Comparison of ENCODE assay signal across 1 cellular context in genomic region chr2:119469661-119470297, GRCh38.
TF ChIP-seq lines count a peak whose summit lies in the region.

No MANE protein-coding gene starts in this region.

TF ChIP-seq in HepG2, 621 proteins besides CTCF, POLR2A, EP300 and RAD21 (continued from another document and continues in another):
- TF ChIP-seq NCOA2 (CRISPR knock-in tag; IDR thresholded peaks at IDR 0.05) (0 out of 2 replicates have a peak, but pooled peaks have one; percentile 12), PCBP2 (optimal IDR thresholded peaks at IDR 0.05; ENCODE audit: low read depth, low read length, poor library complexity, severe bottlenecking) (no peak), ZNF768 (CRISPR knock-in tag; IDR thresholded peaks at IDR 0.05) (no peak), POLR2AphosphoS2 (IDR thresholded peaks at IDR 0.05; ENCODE audit: low read depth, low read length) (no peak), ZNF543 (CRISPR knock-in tag; IDR thresholded peaks at IDR 0.05) (no peak), ZNF501 (CRISPR knock-in tag; IDR thresholded peaks at IDR 0.05) (no peak), ZNF740 (CRISPR knock-in tag; IDR thresholded peaks at IDR 0.05) (no peak), FOXA1 (IDR thresholded peaks at IDR 0.05) (no peak), FOXA1 (CRISPR knock-in tag; IDR thresholded peaks at IDR 0.05) (peak; percentile 56; the same call in 1 of the 2 replicates), ZNF709 (CRISPR knock-in tag; IDR thresholded peaks at IDR 0.05) (no peak), RFX1 (IDR thresholded peaks at IDR 0.05) (no peak), HMG20B (CRISPR knock-in tag; conservative IDR thresholded peaks at IDR 0.05) (no peak), HBP1 (CRISPR knock-in tag; IDR thresholded peaks at IDR 0.05; ENCODE audit: low read depth) (no peak), ZNF761 (CRISPR knock-in tag; conservative IDR thresholded peaks at IDR 0.05) (no peak), FOXK1 (CRISPR knock-in tag; IDR thresholded peaks at IDR 0.05; ENCODE audit: borderline replicate concordance, low read depth) (no peak), ZNF512 (CRISPR knock-in tag; IDR thresholded peaks at IDR 0.05) (no peak), HOXA9 (CRISPR knock-in tag; IDR thresholded peaks at IDR 0.05; ENCODE audit: borderline replicate concordance) (no peak), SIN3B (IDR thresholded peaks at IDR 0.05; ENCODE audit: low read length) (no peak), NFATC3 (CRISPR knock-in tag; IDR thresholded peaks at IDR 0.05) (no peak), FOXP4 (CRISPR knock-in tag; IDR thresholded peaks at IDR 0.05) (peak; percentile 57), HMG20A (CRISPR knock-in tag; IDR thresholded peaks at IDR 0.05; ENCODE audit: borderline replicate concordance) (peak; percentile 70; the same call in 1 of the 2 replicates), HOXA7 (CRISPR knock-in tag; IDR thresholded peaks at IDR 0.05) (no peak), SP1 (IDR thresholded peaks at IDR 0.05) (no peak), SP1 (CRISPR knock-in tag; IDR thresholded peaks at IDR 0.05) (no peak), RERE (CRISPR knock-in tag; IDR thresholded peaks at IDR 0.05; ENCODE audit: low read depth) (peak; percentile 63), CSRNP1 (CRISPR knock-in tag; IDR thresholded peaks at IDR 0.05) (no peak), ZNF205 (CRISPR knock-in tag; IDR thresholded peaks at IDR 0.05) (no peak), JUN (CRISPR knock-in tag; IDR thresholded peaks at IDR 0.05) (no peak), ZBTB10 (CRISPR knock-in tag; IDR thresholded peaks at IDR 0.05; ENCODE audit: borderline replicate concordance) (no peak), IKZF1 (IDR thresholded peaks at IDR 0.05) (no peak), PRDM10 (CRISPR knock-in tag; IDR thresholded peaks at IDR 0.05; ENCODE audit: low read depth) (peak; percentile 68), ZKSCAN8 (CRISPR knock-in tag; IDR thresholded peaks at IDR 0.05; ENCODE audit: borderline replicate concordance) (no peak), PITX1 (CRISPR knock-in tag; IDR thresholded peaks at IDR 0.05) (peak; percentile 94), FOXC1 (CRISPR knock-in tag; IDR thresholded peaks at IDR 0.05; ENCODE audit: borderline replicate concordance) (peak; percentile 74), MAZ (IDR thresholded peaks at IDR 0.05; ENCODE audit: borderline replicate concordance, low read depth, low read length) (no peak), MAZ (CRISPR knock-in tag; IDR thresholded peaks at IDR 0.05; ENCODE audit: low read depth) (no peak), MIER2 (CRISPR knock-in tag; IDR thresholded peaks at IDR 0.05) (no peak), SNAPC5 (CRISPR knock-in tag; IDR thresholded peaks at IDR 0.05; ENCODE audit: borderline replicate concordance) (no peak), NCOA1 (CRISPR knock-in tag; IDR thresholded peaks at IDR 0.05) (0 out of 2 replicates have a peak, but pooled peaks have one; percentile 31), CEBPG (CRISPR knock-in tag; IDR thresholded peaks at IDR 0.05) (no peak), ZFP36 (IDR thresholded peaks at IDR 0.05; ENCODE audit: borderline replicate concordance, low read depth, low read length, partially characterized antibody) (no peak), ZNF883 (CRISPR knock-in tag; IDR thresholded peaks at IDR 0.05; ENCODE audit: not compliant biosample characterization) (no peak), TBL1XR1 (IDR thresholded peaks at IDR 0.05; ENCODE audit: borderline replicate concordance, low read length, partially characterized antibody) (no peak), BHLHE40 (IDR thresholded peaks at IDR 0.05; ENCODE audit: low read length) (no peak), RCOR2 (CRISPR knock-in tag; IDR thresholded peaks at IDR 0.05) (peak; percentile 63; the same call in 1 of the 2 replicates), HNRNPH1 (optimal IDR thresholded peaks at IDR 0.05; ENCODE audit: low read depth, low read length) (no peak), SRSF1 (optimal IDR thresholded peaks at IDR 0.05; ENCODE audit: low read depth, low read length) (no peak)
